15 cellular contexts compared by ENCODE assay signal in genomic region chr2:33058716-33059451, GRCh38.
A peak's percentile ranks its signal among the peaks of the same experiment; 100 is the strongest.
DNase-seq lines count a peak whose midpoint lies in the region; ATAC-seq and TF ChIP-seq lines count a peak whose summit lies in the region.
"Had no signal": no experiment of that assay in that cellular context is flagged by ENCODE, and none has a peak within 500 bp of the region (broad histone marks: within the 10 kb centered on the region; RNA-seq: fewer than 3 reads in every experiment).

No MANE protein-coding gene starts in this region.

- CTCF ChIA-PET in HEK293 (lab: Yijun Ruan, JAX): interaction anchor here (0.8 kb wide), 1 partner anchor 228 kb away, joined by 3 read pairs; no protein-coding TSS in a partner anchor

- H3K4me3 ChIP-seq in HEK293 (ENCODE audit: low read depth, low read length): no peak overlapping the region
- H3K4me3 ChIP-seq in coronary artery: no peak overlapping the region
- H3K4me3 ChIP-seq in gastrocnemius medialis: no peak overlapping the region
- H3K4me3 ChIP-seq: SJSA1 had no signal

- intact Hi-C loops in gastrocnemius medialis (cut with DNase I; ENCODE audit: low total_unique reads): no loop called here

- TF ChIP-seq CTCF in HEK293 (tag by site-specific recombination; IDR thresholded peaks at IDR 0.05) (no peak), coronary artery (IDR thresholded peaks at IDR 0.05) (no peak), gastrocnemius medialis (IDR thresholded peaks at IDR 0.05 in 4 of 5, conservative IDR thresholded peaks at IDR 0.05 in 1 of 5) (no peak)

- H3K4me1 ChIP-seq in HEK293 (ENCODE audit: control insufficient read depth, insufficient read depth, low read length) (no peaks in the 10 kb centered on the region), gastrocnemius medialis (peaks cover 12 to 15% of the 10 kb centered on the region in 2 donors)
- H3K4me1 ChIP-seq: SJSA1 had no signal

- no peak for TF ChIP-seq POLR2A in gastrocnemius medialis (IDR thresholded peaks at IDR 0.05)

- H3K27me3 ChIP-seq in gastrocnemius medialis: no peaks in the 10 kb centered on the region
- H3K27me3 ChIP-seq: SJSA1 had no signal

- POLR2A ChIA-PET in HEK293 (lab: Yijun Ruan, JAX): no interaction called here

- H3K36me3 ChIP-seq in HEK293 (ENCODE audit: control insufficient read depth in 2 of 2, insufficient read depth in 1 of 2, low read length in 2 of 2) (no peaks in the 10 kb centered on the region), gastrocnemius medialis (no peaks in the 10 kb centered on the region)
- H3K36me3 ChIP-seq: SJSA1 had no signal

- in situ Hi-C loops in gastrocnemius medialis (cut with MboI; ENCODE audit: low sequenced_read_pairs in 4 of 4): no loop called here

- no peaks in the 10 kb centered on the region for H3K9me3 ChIP-seq in HEK293 (ENCODE audit: control insufficient read depth, insufficient read depth, low read depth, low read length)
- H3K9me3 ChIP-seq in gastrocnemius medialis: no peaks in the 10 kb centered on the region
- H3K9me3 ChIP-seq: SJSA1 had no signal

- ATAC-seq in gastrocnemius medialis (no peak), GM19035 (IDR thresholded peaks at IDR 0.05; ENCODE audit: unreplicated experiment) (no peak)

- DNase-seq in NCI-H187 treated with DMSO at 0.1 percent for 48 hours (lab: John Stamatoyannopoulos, UW) (peak; percentile 95), coronary artery (ENCODE audit: low spot score) (no peak), gastrocnemius medialis (no peak), RPMI8226 (no peak), ureter (ENCODE audit: low spot score) (no peak)
- DNase-seq: activated gamma-delta T cell; cortex of kidney; H9; NCI-H2081; stimulated activated CD4-positive, alpha-beta T cell treated with anti-CD3 and anti-CD28 coated beads, Interleukin-2, amount 100 ng/mL, for 24 hours; substantia nigra had no signal

- H3K27ac ChIP-seq in HEK293 (ENCODE audit: extremely low read depth, low read depth, low read length): no peak overlapping the region
- H3K27ac ChIP-seq in coronary artery: peak overlapping the region; percentile 64 to 87
- H3K27ac ChIP-seq in gastrocnemius medialis: peak overlapping the region; percentile 56 to 77 (median 66)
- H3K27ac ChIP-seq: epithelial cell of prostate, SJSA1 had no signal

TF ChIP-seq in HEK293, 187 proteins besides CTCF, POLR2A, EP300 and RAD21 (continues in another document):
- no peak for TF ChIP-seq ZSCAN23 (tag by site-specific recombination; IDR thresholded peaks at IDR 0.05)
- TF ChIP-seq ZNF843 (tag by site-specific recombination; IDR thresholded peaks at IDR 0.05): peak; percentile 42; the same call in 1 of the 2 replicates
- TF ChIP-seq ZBTB17 (tag by site-specific recombination; IDR thresholded peaks at IDR 0.05): peak; percentile 56
- TF ChIP-seq ZNF830 (tag by site-specific recombination; IDR thresholded peaks at IDR 0.05; ENCODE audit: low read depth): no peak
- TF ChIP-seq ZNF391 (tag by site-specific recombination; IDR thresholded peaks at IDR 0.05; ENCODE audit: borderline replicate concordance, low read depth): no peak
- TF ChIP-seq ZNF670 (tag by site-specific recombination; IDR thresholded peaks at IDR 0.05; ENCODE audit: low read depth): no peak
- TF ChIP-seq PRDM10 (tag by site-specific recombination; IDR thresholded peaks at IDR 0.05): no peak
- no peak for TF ChIP-seq ZNF791 (tag by site-specific recombination; IDR thresholded peaks at IDR 0.05)
- 0 out of 2 replicates have a peak, but pooled peaks have one; percentile 18 for TF ChIP-seq ZSCAN30 (tag by site-specific recombination; IDR thresholded peaks at IDR 0.05)
- TF ChIP-seq ZFP41 (tag by site-specific recombination; IDR thresholded peaks at IDR 0.05; ENCODE audit: borderline replicate concordance): no peak
- TF ChIP-seq ZNF785 (tag by site-specific recombination; IDR thresholded peaks at IDR 0.05): no peak
- TF ChIP-seq ZNF580 (tag by site-specific recombination; IDR thresholded peaks at IDR 0.05): no peak
- peak; percentile 99 for TF ChIP-seq PRDM6 (tag by site-specific recombination; IDR thresholded peaks at IDR 0.05)
- peak; percentile 76 for TF ChIP-seq WT1 (tag by site-specific recombination; IDR thresholded peaks at IDR 0.05)
- TF ChIP-seq ZNF169 (tag by site-specific recombination; IDR thresholded peaks at IDR 0.05): no peak
- no peak for TF ChIP-seq ZNF518A (tag by site-specific recombination; conservative IDR thresholded peaks at IDR 0.05; ENCODE audit: low read depth)
- no peak for TF ChIP-seq ZNF221 (tag by site-specific recombination; IDR thresholded peaks at IDR 0.05; ENCODE audit: borderline replicate concordance)
- no peak for TF ChIP-seq OVOL3 (tag by site-specific recombination; IDR thresholded peaks at IDR 0.05)
- TF ChIP-seq ZNF664 (tag by site-specific recombination; IDR thresholded peaks at IDR 0.05): no peak
